In the genomic region with DNA sequence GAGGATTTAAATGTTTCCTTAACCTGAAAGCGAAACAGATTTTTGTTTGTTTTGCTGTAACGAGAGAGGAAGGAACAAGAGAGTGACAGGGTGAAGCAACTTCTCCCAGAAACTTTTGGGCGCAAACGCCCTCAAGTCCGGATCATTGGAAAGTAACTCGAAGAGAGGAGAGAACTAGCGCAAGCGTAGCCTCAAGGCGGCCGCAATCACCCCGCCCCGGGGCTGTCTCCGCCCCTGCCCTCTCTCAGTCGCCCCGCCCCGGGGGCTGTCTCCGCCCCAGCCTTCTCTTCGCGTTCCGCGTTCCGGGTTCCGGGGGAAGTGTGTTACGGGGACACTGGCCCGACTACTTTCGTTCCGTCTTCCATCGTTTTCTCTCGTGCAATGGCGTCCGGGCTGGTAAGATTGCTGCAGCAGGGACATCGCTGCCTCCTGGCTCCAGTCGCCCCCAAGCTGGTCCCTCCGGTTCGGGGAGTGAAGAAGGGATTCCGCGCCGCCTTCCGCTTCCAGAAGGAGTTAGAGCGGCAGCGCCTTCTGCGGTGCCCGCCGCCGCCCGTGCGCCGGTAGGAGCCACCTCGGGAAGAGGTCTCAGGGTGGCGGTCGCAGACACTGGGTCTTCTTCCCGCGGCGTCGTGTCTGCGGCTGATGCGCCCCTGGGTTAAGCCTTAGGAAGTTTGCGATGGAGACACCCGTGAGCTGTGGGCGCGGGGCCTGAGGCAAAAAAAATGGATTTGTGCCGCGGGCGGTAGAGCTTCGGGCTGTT, we compare ENCODE assay signal across 1 cellular context.
A peak's percentile ranks its signal among the peaks of the same experiment; 100 is the strongest.
TF ChIP-seq lines count a peak whose summit lies in the region.

A gene (plus strand): TSS at position 372 of the 760 bp plus-strand sequence. CDS start 10 bp downstream, at position 382.

TF ChIP-seq in HCT116, 20 proteins besides CTCF, POLR2A, EP300 and RAD21 (continued from another document):
- TF ChIP-seq, protein P1, sequence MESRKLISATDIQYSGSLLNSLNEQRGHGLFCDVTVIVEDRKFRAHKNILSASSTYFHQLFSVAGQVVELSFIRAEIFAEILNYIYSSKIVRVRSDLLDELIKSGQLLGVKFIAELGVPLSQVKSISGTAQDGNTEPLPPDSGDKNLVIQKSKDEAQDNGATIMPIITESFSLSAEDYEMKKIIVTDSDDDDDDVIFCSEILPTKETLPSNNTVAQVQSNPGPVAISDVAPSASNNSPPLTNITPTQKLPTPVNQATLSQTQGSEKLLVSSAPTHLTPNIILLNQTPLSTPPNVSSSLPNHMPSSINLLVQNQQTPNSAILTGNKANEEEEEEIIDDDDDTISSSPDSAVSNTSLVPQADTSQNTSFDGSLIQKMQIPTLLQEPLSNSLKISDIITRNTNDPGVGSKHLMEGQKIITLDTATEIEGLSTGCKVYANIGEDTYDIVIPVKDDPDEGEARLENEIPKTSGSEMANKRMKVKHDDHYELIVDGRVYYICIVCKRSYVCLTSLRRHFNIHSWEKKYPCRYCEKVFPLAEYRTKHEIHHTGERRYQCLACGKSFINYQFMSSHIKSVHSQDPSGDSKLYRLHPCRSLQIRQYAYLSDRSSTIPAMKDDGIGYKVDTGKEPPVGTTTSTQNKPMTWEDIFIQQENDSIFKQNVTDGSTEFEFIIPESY (IDR thresholded peaks at IDR 0.05; ENCODE audit: extremely low read depth, insufficient replicate concordance, low read length), result peak; percentile 85
- TF ChIP-seq ZFX (IDR thresholded peaks at IDR 0.05), result no peak
- TF ChIP-seq, protein P2, sequence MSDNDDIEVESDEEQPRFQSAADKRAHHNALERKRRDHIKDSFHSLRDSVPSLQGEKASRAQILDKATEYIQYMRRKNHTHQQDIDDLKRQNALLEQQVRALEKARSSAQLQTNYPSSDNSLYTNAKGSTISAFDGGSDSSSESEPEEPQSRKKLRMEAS (IDR thresholded peaks at IDR 0.05), result peak; percentile 92
- peak; percentile 82 for TF ChIP-seq SP1 (IDR thresholded peaks at IDR 0.05; ENCODE audit: low read depth)
- peak; percentile 94 for TF ChIP-seq POLR2AphosphoS5 (IDR thresholded peaks at IDR 0.05; ENCODE audit: low read depth, low read length)
- peak; percentile 98 for TF ChIP-seq ELF1 (IDR thresholded peaks at IDR 0.05; ENCODE audit: borderline replicate concordance, low read depth)
